ENCODE assay signal across 12 cellular contexts in genomic region chr14:96246535-96246839, GRCh38. TPM values are rescaled to one million over a fixed set of nuclear protein-coding genes. Genes with fewer than 3 reads are reported as not detected.
DNase-seq lines count a peak whose midpoint lies in the region; ATAC-seq, FAIRE-seq and TF ChIP-seq lines count a peak whose summit lies in the region.
"Had no signal": no experiment of that assay in that cellular context is flagged by ENCODE, and none has a peak within 500 bp of the region (broad histone marks: within the 10 kb centered on the region; RNA-seq: fewer than 3 reads in every experiment).

No MANE protein-coding gene starts in this region.

- no peak overlapping the region for H3K14ac ChIP-seq in H9 (ENCODE audit: insufficient read depth, low read length)

- no peak overlapping the region for H3K4ac ChIP-seq in H9 (ENCODE audit: low read depth, low read length)

- H3K27ac Mint-ChIP-seq in astrocyte (ENCODE audit: unreplicated experiment) (peak overlapping the region; percentile 77), H9 (no peak overlapping the region)

- no CpG with 5 or more reads among the region's 1 CpG for WGBS in H9 (ENCODE audit: extremely low coverage, insufficient read length, low lambda C conversion rate)

- no peak overlapping the region for H2BK15ac ChIP-seq in H9 (ENCODE audit: low read depth, low read length)

- no peak overlapping the region for H2BK5ac ChIP-seq in H9 (ENCODE audit: insufficient read length, low read length)

- H2BK120ac ChIP-seq in H9 (ENCODE audit: low read depth, low read length, poor library complexity, severe bottlenecking): no peak overlapping the region

- H2BK12ac ChIP-seq in H9 (ENCODE audit: insufficient read length, low read depth, low read length): no peak overlapping the region

- intact Hi-C loops in upper lobe of right lung (cut with DNase I): no loop called here

- H3K27me3 Mint-ChIP-seq in astrocyte (ENCODE audit: low read depth, unreplicated experiment) (peaks cover 12% of the 10 kb centered on the region), H9 (ENCODE audit: low read depth) (peaks cover 6% of the 10 kb centered on the region)

- no peak overlapping the region for H4K5ac ChIP-seq in H9 (ENCODE audit: insufficient read length, low read depth, low read length)

- no peaks in the 10 kb centered on the region for H3K27me3 ChIP-seq in astrocyte (ENCODE audit: insufficient read depth, low read length)
- H3K27me3 ChIP-seq in upper lobe of right lung: no peaks in the 10 kb centered on the region
- no peaks in the 10 kb centered on the region for H3K27me3 ChIP-seq in H9 (ENCODE audit: insufficient read depth, low read length)

- no peak for TF ChIP-seq CTCF in astrocyte (IDR thresholded peaks at IDR 0.05; ENCODE audit: insufficient read depth, low read depth, low read length)
- no peak for TF ChIP-seq CTCF in upper lobe of right lung (IDR thresholded peaks at IDR 0.05)
- TF ChIP-seq CTCF in H9 (conservative IDR thresholded peaks at IDR 0.05): no peak

- H3K36me3 Mint-ChIP-seq in astrocyte (ENCODE audit: low read depth, unreplicated experiment) (no peaks in the 10 kb centered on the region), H9 (ENCODE audit: insufficient read depth in 1 of 3, low read depth in 3 of 3) (no peaks in the 10 kb centered on the region)

- H4K8ac ChIP-seq in H9 (replicated peaks; ENCODE audit: insufficient read length, low read depth, low read length): no peak overlapping the region

- no peaks in the 10 kb centered on the region for H4K20me1 ChIP-seq in astrocyte (ENCODE audit: insufficient read depth, low read length)
- no peaks in the 10 kb centered on the region for H4K20me1 ChIP-seq in H9 (ENCODE audit: control insufficient read depth, insufficient read depth, insufficient read length)

- H3K9me3 Mint-ChIP-seq in astrocyte (ENCODE audit: unreplicated experiment) (peaks cover 8% of the 10 kb centered on the region), H9 (peaks cover 5 to 14% of the 10 kb centered on the region in 2 experiments; a peak in 4 of 5 replicates)

- H2AFZ ChIP-seq in astrocyte (ENCODE audit: low read depth, low read length): no peak overlapping the region
- no peak overlapping the region for H2AFZ ChIP-seq in H9 (ENCODE audit: low read length)

- no peak overlapping the region for H3K4me3 ChIP-seq in astrocyte (ENCODE audit: insufficient read depth, low read depth, low read length)
- no peak overlapping the region for H3K4me3 ChIP-seq in upper lobe of right lung

- H3K36me3 ChIP-seq in astrocyte (ENCODE audit: insufficient read depth, low read length): no peaks in the 10 kb centered on the region
- H3K36me3 ChIP-seq in upper lobe of right lung: no peaks in the 10 kb centered on the region

- no peak overlapping the region for H2BK20ac ChIP-seq in H9 (ENCODE audit: low read depth, low read length, poor library complexity, severe bottlenecking)

- H3K4me1 ChIP-seq in astrocyte (ENCODE audit: insufficient read depth, low read length): peaks cover 9% of the 10 kb centered on the region
- no peaks in the 10 kb centered on the region for H3K4me1 ChIP-seq in upper lobe of right lung
- H3K4me1 ChIP-seq in H9 (ENCODE audit: insufficient read depth, low read length): peaks cover 3% of the 10 kb centered on the region; the same call in 1 of the 2 replicates

- no peak overlapping the region for H2AK5ac ChIP-seq in H9 (ENCODE audit: insufficient read length, low read length)

- no peaks in the 10 kb centered on the region for H3K79me1 ChIP-seq in H9 (ENCODE audit: insufficient read depth, low read depth, low read length, poor library complexity, severe bottlenecking)

- no peak overlapping the region for H3K18ac ChIP-seq in H9 (ENCODE audit: insufficient read length, low read depth, low read length)

- H3K9me3 ChIP-seq in astrocyte (ENCODE audit: insufficient read depth, low read depth, low read length) (no peaks in the 10 kb centered on the region), upper lobe of right lung (no peaks in the 10 kb centered on the region), H9 (ENCODE audit: control insufficient read depth, low read depth, low read length) (no peaks in the 10 kb centered on the region)

- peak overlapping the region; percentile 70 for H3K27ac ChIP-seq in astrocyte (ENCODE audit: low read depth, low read length)
- H3K27ac ChIP-seq in upper lobe of right lung: no peak overlapping the region
- no peak overlapping the region for H3K27ac ChIP-seq in H9 (ENCODE audit: insufficient read length, low read depth, low read length)

- peak; percentile 82 for FAIRE-seq in astrocyte (lab: Jason Lieb, UNC)

- H3K56ac ChIP-seq in H9 (ENCODE audit: insufficient read length, low read depth, low read length): no peak overlapping the region

- H3K4me2 ChIP-seq in astrocyte (ENCODE audit: low read length): peak overlapping the region; percentile 35
- H3K4me2 ChIP-seq in H9 (ENCODE audit: insufficient read depth, insufficient read length, low read length): no peak overlapping the region

- DNase-seq in AG20443 (ENCODE audit: low spot score) (peak; percentile 93), LHCN-M2 (ENCODE audit: low read depth) (peak; percentile 96), astrocyte (ENCODE audit: low read depth) (peak; percentile 96), left kidney (ENCODE audit: low read depth, low spot score) (peak; percentile 34), upper lobe of right lung (no peak), H9 (no peak), epidermal melanocyte (ENCODE audit: insufficient read length, low spot score) (no peak)
- DNase-seq: central memory CD4-positive, alpha-beta T cell; NCI-H1436 treated with DMSO at 0.1 percent for 48 hours; SHP77 treated with DMSO at 0.1 percent for 48 hours; stimulated activated CD8-positive, alpha-beta memory T cell treated with anti-CD3 and anti-CD28 coated beads, Interleukin-4, amount 100 ng/mL, for 48 hours had no signal

- ATAC-seq in upper lobe of right lung: no peak
- no peak for ATAC-seq in HG02588 (IDR thresholded peaks at IDR 0.05; ENCODE audit: unreplicated experiment)

- peaks cover 20% of the 10 kb centered on the region for H3K4me1 Mint-ChIP-seq in astrocyte (ENCODE audit: low read depth, unreplicated experiment)
- peaks cover 12 to 13% of the 10 kb centered on the region in 2 experiments for H3K4me1 Mint-ChIP-seq in H9

- no peaks in the 10 kb centered on the region for H3K79me2 ChIP-seq in astrocyte (ENCODE audit: insufficient read depth, low read length)
- no peaks in the 10 kb centered on the region for H3K79me2 ChIP-seq in H9 (ENCODE audit: insufficient read depth, low read length)

- H4K91ac ChIP-seq in H9 (ENCODE audit: insufficient read length, low read depth, low read length): no peak overlapping the region

- H3K23ac ChIP-seq in H9 (ENCODE audit: insufficient read length, low read depth, low read length): no peak overlapping the region

- H3K23me2 ChIP-seq in H9 (ENCODE audit: insufficient read length, low read depth, low read length, poor library complexity, severe bottlenecking): no peaks in the 10 kb centered on the region

- no peak overlapping the region for H3K4me3 Mint-ChIP-seq in astrocyte (ENCODE audit: unreplicated experiment)
- H3K4me3 Mint-ChIP-seq in H9: no peak overlapping the region

- H3T11ph ChIP-seq in H9 (ENCODE audit: low read length): no peak overlapping the region

- H3K9ac ChIP-seq in astrocyte (ENCODE audit: low read length) (no peak overlapping the region), H9 (ENCODE audit: extremely low read depth, insufficient read length, low read length) (no peak overlapping the region)

RNA-seq across cellular contexts. Expression of gene BDKRB1, which starts 9.5 kb away (rescaled TPM):
- total RNA-seq in LHCN-M2 (2014; rRNA removed) (0.98 and 4.2 TPM in 2 replicates), astrocyte (0.20 TPM in 1 of 2 replicates, not detected in the other), upper lobe of right lung (not detected), H9 (2021) (not detected in 2 replicates)
- polyA plus RNA-seq in LHCN-M2 (2012): 4.2 TPM

RNA-seq across cellular contexts. Expression of gene BDKRB2, which starts 41.8 kb away (rescaled TPM):
- total RNA-seq in LHCN-M2 (2014; rRNA removed): 0.06 TPM in 1 of 2 replicates, not detected in the other
- 0.16 TPM for polyA plus RNA-seq in LHCN-M2 (2012)
- total RNA-seq in astrocyte: 0.70 and 0.89 TPM in 2 replicates
- total RNA-seq in upper lobe of right lung: 1.5 TPM
- 0.13 and 0.15 TPM in 2 replicates for total RNA-seq in H9 (2021)

Comparison
In these comparisons a context has a peak if more than half of its experiments do, and no peak if none do; other contexts are left out.
1. DNase-seq: peak in AG20443 (single experiment), LHCN-M2 (single experiment), astrocyte (single experiment) and left kidney (single experiment); none in upper lobe of right lung (single experiment), H9 (single experiment) and epidermal melanocyte (single experiment).